Comparison of ENCODE assay signal across 6 cellular contexts in the genomic region with DNA sequence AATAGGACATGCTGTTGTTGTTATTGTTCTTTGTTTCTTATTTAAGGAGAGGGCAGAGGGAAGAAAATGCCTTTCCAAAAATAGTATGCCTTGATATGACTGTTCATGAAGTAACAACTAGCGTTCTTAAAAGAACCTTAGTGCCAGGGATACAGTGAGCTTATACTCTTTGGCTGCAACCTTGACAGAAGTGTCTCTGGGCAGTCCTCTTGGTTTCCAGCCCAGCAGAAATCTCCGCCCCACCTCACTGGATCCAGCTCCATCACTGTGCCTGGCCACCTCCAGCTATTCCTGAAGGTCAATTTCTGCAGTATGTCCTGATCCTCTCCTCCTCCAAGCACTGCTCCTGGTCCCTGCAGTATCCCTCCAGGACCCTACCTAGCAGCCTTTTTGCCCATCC. TPM values are rescaled to one million over a fixed set of nuclear protein-coding genes. Genes with fewer than 3 reads are reported as not detected.
"Had no signal": no experiment of that assay in that cellular context is flagged by ENCODE, and none has a peak within 500 bp of the region (broad histone marks: within the 10 kb centered on the region; RNA-seq: fewer than 3 reads in every experiment).

No MANE protein-coding gene starts in this region.

RNA-seq across cellular contexts. Expression of a gene that starts 39.2 kb away (rescaled TPM):
- total RNA-seq: HepG2, HT-29, HT1080, IMR-90, K562 had no signal
- polyA plus RNA-seq: HepG2, IgD-negative memory B cell, IMR-90, K562 had no signal
